In the genomic region with DNA sequence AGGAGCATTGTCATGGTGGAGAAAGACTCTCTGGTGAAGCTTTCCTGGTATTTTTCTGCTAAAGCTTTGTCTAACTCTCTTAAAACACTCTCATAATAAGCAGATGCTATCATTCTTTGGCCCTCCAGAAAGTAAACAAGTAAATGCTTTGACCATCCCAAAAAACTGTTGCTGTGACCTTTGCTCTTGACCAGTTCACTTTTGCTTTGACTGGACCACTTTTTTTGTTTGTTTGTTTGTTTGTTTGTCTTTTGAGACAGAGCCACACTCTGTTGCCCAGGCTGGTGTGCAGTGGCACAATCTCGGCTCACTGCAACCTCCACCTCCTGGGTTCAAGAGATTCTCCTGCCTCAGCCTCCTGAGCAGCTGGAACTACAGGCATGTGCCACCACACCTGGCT, we compare ENCODE assay signal across 2 cellular contexts. TPM values are rescaled to one million over a fixed set of nuclear protein-coding genes. Genes with fewer than 3 reads are reported as not detected.
"Had no signal": no experiment of that assay in that cellular context is flagged by ENCODE, and none has a peak within 500 bp of the region (broad histone marks: within the 10 kb centered on the region; RNA-seq: fewer than 3 reads in every experiment).

No MANE protein-coding gene starts in this region.

RNA-seq across cellular contexts. Expression of gene ADORA3, which starts 44.4 kb away (rescaled TPM):
- total RNA-seq: G401 had no signal

RNA-seq across cellular contexts. Expression of gene TMIGD3, which starts 44.4 kb away (rescaled TPM):
- total RNA-seq: G401 had no signal
- polyA plus RNA-seq: GM12878 had no signal
